ENCODE assay signal across 8 cellular contexts in the genomic region with DNA sequence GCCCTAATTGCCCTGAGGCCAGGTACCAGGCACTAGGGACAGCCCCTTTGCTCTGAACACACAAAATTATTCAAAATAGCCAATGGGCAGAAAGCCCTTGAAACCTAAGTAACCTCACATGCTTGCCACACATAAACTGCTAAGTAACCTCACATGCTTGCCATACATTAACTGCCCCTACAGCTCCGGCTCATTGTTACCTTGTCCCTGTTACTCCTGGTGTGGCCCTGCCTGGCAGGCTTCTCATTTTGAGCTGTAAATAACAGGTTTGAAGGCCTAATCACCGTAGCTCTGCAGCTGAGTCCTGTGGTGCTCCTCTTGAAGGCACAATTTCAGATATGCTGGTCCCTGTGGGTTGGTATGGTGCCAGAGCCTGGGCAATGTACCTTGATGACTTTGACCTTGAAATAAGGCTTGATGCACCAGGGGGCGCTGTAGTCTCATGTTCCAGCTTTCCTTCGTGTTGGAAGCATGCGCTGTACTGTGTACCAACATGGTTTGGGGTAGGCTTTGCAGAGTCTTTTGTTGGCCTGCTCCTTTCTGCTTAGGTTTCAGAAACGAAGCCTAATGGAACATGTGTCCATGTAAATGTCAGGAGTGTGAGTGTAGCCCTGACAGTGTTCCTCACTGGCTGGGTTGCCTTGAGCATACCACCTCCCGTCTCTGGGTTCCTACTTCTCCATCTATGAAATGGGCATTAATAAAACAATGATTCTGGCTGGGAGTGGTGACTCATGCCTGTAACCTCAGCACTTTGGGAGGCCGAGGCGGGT. TPM values are rescaled to one million over a fixed set of nuclear protein-coding genes. Genes with fewer than 3 reads are reported as not detected.
A peak's percentile ranks its signal among the peaks of the same experiment; 100 is the strongest.
DNase-seq lines count a peak whose midpoint lies in the region; ATAC-seq and TF ChIP-seq lines count a peak whose summit lies in the region.

No MANE protein-coding gene starts in this region.

- H3K4me1 ChIP-seq in effector memory CD4-positive, alpha-beta T cell (ENCODE audit: control insufficient read depth, insufficient read depth, low read length, poor library complexity, severe bottlenecking), result peaks cover 18% of the 10 kb centered on the region

- no peak overlapping the region for H3K4me3 ChIP-seq in effector memory CD4-positive, alpha-beta T cell (ENCODE audit: insufficient read depth, low read depth, low read length, poor library complexity, severe bottlenecking)

- H3K4me1 Mint-ChIP-seq in CD4-positive, alpha-beta T cell (ENCODE audit: low read depth), result peaks cover 45% of the 10 kb centered on the region
- H3K4me1 Mint-ChIP-seq in activated CD4-positive, alpha-beta memory T cell treated with anti-CD3 and anti-CD28 coated beads for 36 hours (ENCODE audit: low read depth), result peaks cover 46% of the 10 kb centered on the region

- no peaks in the 10 kb centered on the region for H3K27me3 ChIP-seq in CD4-positive, alpha-beta T cell (ENCODE audit: control insufficient read depth, insufficient read depth, low read length)
- H3K27me3 ChIP-seq in effector memory CD4-positive, alpha-beta T cell (replicated peaks; ENCODE audit: control insufficient read depth, insufficient read depth, low read length, poor library complexity, severe bottlenecking), result no peaks in the 10 kb centered on the region

- H3K27me3 Mint-ChIP-seq in CD4-positive, alpha-beta T cell, result no peaks in the 10 kb centered on the region
- H3K27me3 Mint-ChIP-seq in activated CD4-positive, alpha-beta memory T cell treated with anti-CD3 and anti-CD28 coated beads for 36 hours, result no peaks in the 10 kb centered on the region

- POLR2A ChIA-PET in CD4-positive, alpha-beta T cell (lab: Charles Lee), result interaction anchor here (0.7 to 1.8 kb wide), 4 partner anchors 54 to 425 kb away, joined by 3 to 6 read pairs (median 5); no protein-coding TSS in a partner anchor
- POLR2A ChIA-PET in activated CD4-positive, alpha-beta memory T cell treated with anti-CD3 and anti-CD28 coated beads for 36 hours (lab: Charles Lee), result interaction anchor here (0.8 kb wide), 2 partner anchors 60 to 75 kb away, joined by 3 read pairs; no protein-coding TSS in a partner anchor

- intact Hi-C loops in CD4-positive, alpha-beta T cell (cut with DNase I, micrococcal nuclease), result loop anchor here (1.0 to 10.0 kb wide), 6 partner anchors 17 to 837 kb away; no protein-coding TSS in a partner anchor
- intact Hi-C loops in activated CD4-positive, alpha-beta memory T cell treated with anti-CD3 and anti-CD28 coated beads for 36 hours (cut with micrococcal nuclease), result loop anchor here (1.0 kb wide), 4 partner anchors 83 to 426 kb away; no protein-coding TSS in a partner anchor

- H3K36me3 ChIP-seq in effector memory CD4-positive, alpha-beta T cell (ENCODE audit: control insufficient read depth, insufficient read depth, low read length), result no peaks in the 10 kb centered on the region

- H3K9me3 ChIP-seq in CD4-positive, alpha-beta T cell (ENCODE audit: control insufficient read depth, low read length), result no peaks in the 10 kb centered on the region
- H3K9me3 ChIP-seq in effector memory CD4-positive, alpha-beta T cell (ENCODE audit: control insufficient read depth, low read length), result no peaks in the 10 kb centered on the region

- H3K4me3 Mint-ChIP-seq in CD4-positive, alpha-beta T cell, result no peak overlapping the region
- H3K4me3 Mint-ChIP-seq in activated CD4-positive, alpha-beta memory T cell treated with anti-CD3 and anti-CD28 coated beads for 36 hours, result no peak overlapping the region

- no peaks in the 10 kb centered on the region for H3K9me3 Mint-ChIP-seq in CD4-positive, alpha-beta T cell
- H3K9me3 Mint-ChIP-seq in activated CD4-positive, alpha-beta memory T cell treated with anti-CD3 and anti-CD28 coated beads for 36 hours, result no peaks in the 10 kb centered on the region

- peak; percentile 85 for TF ChIP-seq CTCF in CD4-positive, alpha-beta T cell (IDR thresholded peaks at IDR 0.05)

- no peak overlapping the region for H3K27ac Mint-ChIP-seq in CD4-positive, alpha-beta T cell
- H3K27ac Mint-ChIP-seq in activated CD4-positive, alpha-beta memory T cell treated with anti-CD3 and anti-CD28 coated beads for 36 hours, result peak overlapping the region; percentile 97

- ATAC-seq in CD4-positive, alpha-beta T cell (ENCODE audit: poor library complexity), result peak; percentile 68
- ATAC-seq in GM19324 (IDR thresholded peaks at IDR 0.05; ENCODE audit: low FRiP score, unreplicated experiment), result peak; percentile 85
- peak; percentile 83 for ATAC-seq in HG03460 (IDR thresholded peaks at IDR 0.05; ENCODE audit: unreplicated experiment)

- CTCF ChIA-PET in CD4-positive, alpha-beta T cell (lab: Charles Lee), result interaction anchor here (0.6 to 5.6 kb wide), 20 partner anchors 15 to 425 kb away, joined by 3 to 52 read pairs (median 5); no protein-coding TSS in a partner anchor
- CTCF ChIA-PET in activated CD4-positive, alpha-beta memory T cell treated with anti-CD3 and anti-CD28 coated beads for 36 hours (lab: Charles Lee), result interaction anchor here (0.6 to 7.1 kb wide), 29 partner anchors 10 to 425 kb away, joined by 3 to 159 read pairs (median 7); no protein-coding TSS in a partner anchor

- peaks cover 3% of the 10 kb centered on the region for H3K36me3 Mint-ChIP-seq in CD4-positive, alpha-beta T cell (ENCODE audit: low read depth)
- peaks cover 13% of the 10 kb centered on the region for H3K36me3 Mint-ChIP-seq in activated CD4-positive, alpha-beta memory T cell treated with anti-CD3 and anti-CD28 coated beads for 36 hours

- DNase-seq in CD4-positive, alpha-beta T cell, result peak; percentile 83 to 98 (median 92)
- peak; percentile 17 for DNase-seq in NCI-H82 treated with DMSO at 0.1 percent for 48 hours (lab: John Stamatoyannopoulos, UW; ENCODE audit: unreplicated experiment)
- peak; percentile 96 for DNase-seq in activated CD4-positive, alpha-beta memory T cell treated with anti-CD3 and anti-CD28 coated beads for 36 hours
- peak; percentile 75 to 85 (median 76) for DNase-seq in effector memory CD4-positive, alpha-beta T cell
- DNase-seq in myocyte (ENCODE audit: low read depth), result peak; percentile 79
- peak; percentile 96 for DNase-seq in stimulated activated CD8-positive, alpha-beta memory T cell treated with anti-CD3 and anti-CD28 coated beads, Interleukin-7, amount 100 ng/mL, for 24 hours (ENCODE audit: low read depth)

- no peak overlapping the region for H3K27ac ChIP-seq in CD4-positive, alpha-beta T cell (ENCODE audit: low read depth, low read length)
- H3K27ac ChIP-seq in effector memory CD4-positive, alpha-beta T cell (ENCODE audit: insufficient read depth, low read length, poor library complexity, severe bottlenecking), result peak overlapping the region; percentile 23

RNA-seq across cellular contexts. Expression of a gene that starts 3.8 kb away (rescaled TPM):
- 10 to 100 TPM; 76.2 to 80.1 TPM for total RNA-seq in CD4-positive, alpha-beta T cell
- 100 to 1,000 TPM; 137 TPM for total RNA-seq in activated CD4-positive, alpha-beta memory T cell treated with anti-CD3 and anti-CD28 coated beads for 36 hours
- not detected in 2 replicates for total RNA-seq in myocyte
- 0.13 TPM for polyA plus RNA-seq in myocyte (2012)

Comparison
In these comparisons a context has a peak if more than half of its experiments do, and no peak if none do; other contexts are left out.
1. DNase-seq: peak in every context shown above with its lines; median percentile 96 in activated CD4-positive, alpha-beta memory T cell treated with anti-CD3 and anti-CD28 coated beads for 36 hours; 96 in stimulated activated CD8-positive, alpha-beta memory T cell treated with anti-CD3 and anti-CD28 coated beads, Interleukin-7, amount 100 ng/mL, for 24 hours; 92 in CD4-positive, alpha-beta T cell; 79 in myocyte; 76 in effector memory CD4-positive, alpha-beta T cell; 17 in NCI-H82 treated with DMSO at 0.1 percent for 48 hours.
2. RNA of a gene that starts 3.8 kb away (total RNA-seq): 137 TPM in activated CD4-positive, alpha-beta memory T cell treated with anti-CD3 and anti-CD28 coated beads for 36 hours and 76.2 to 80.1 TPM in CD4-positive, alpha-beta T cell; not detected in myocyte; every median in the first group is over 10 times any median in the second.
3. Peak in every context shown above with its lines, with median percentiles within 50 percentile points of each other: ATAC-seq.